20 cellular contexts compared by ENCODE assay signal in genomic region chr9:79236466-79236865, GRCh38.
"Had no signal": no experiment of that assay in that cellular context is flagged by ENCODE, and none has a peak within 500 bp of the region (broad histone marks: within the 10 kb centered on the region; RNA-seq: fewer than 3 reads in every experiment).

No MANE protein-coding gene starts in this region.

- H3K27me3 ChIP-seq: adrenal gland, colonic mucosa, spleen, suprapubic skin had no signal

- H3K9me3 ChIP-seq: adrenal gland, colonic mucosa, lower lobe of right lung, psoas muscle had no signal

- ATAC-seq: activated CD8-positive, alpha-beta T cell treated with anti-CD3 and anti-CD28 coated beads, Interleukin-2, amount 10 ng/mL, durations not matched to agents 7 days and 5 days; esophagus mucosa; left cardiac atrium; lower lobe of right lung; psoas muscle; sciatic nerve had no signal

- H3K4me3 ChIP-seq: adrenal gland, colonic mucosa, lower lobe of right lung, psoas muscle, spleen, suprapubic skin had no signal

- H3K36me3 ChIP-seq: adrenal gland, colonic mucosa, lower lobe of right lung, spleen, suprapubic skin had no signal

- DNase-seq: activated CD4-positive, alpha-beta T cell treated with anti-CD3 and anti-CD28 coated beads, Interleukin-2, amount 10 ng/mL, durations not matched to agents 24 days and 14 days; activated CD4-positive, CD25-positive, alpha-beta regulatory T cell; activated CD8-positive, alpha-beta memory T cell treated with anti-CD3 and anti-CD28 coated beads, Interleukin-2, amount 50 U/mL, for 4 hours; activated CD8-positive, alpha-beta T cell treated with anti-CD3 and anti-CD28 coated beads, Interleukin-2, amount 10 ng/mL, durations not matched to agents 7 days and 5 days; activated effector memory CD4-positive, alpha-beta T cell treated with anti-CD3 and anti-CD28 coated beads, Interleukin-2, amount 50 U/mL, for 16 hours; activated T-cell treated with anti-CD3 and anti-CD28 coated beads, Interleukin-2, amount 50 U/mL, for 48 hours; adrenal gland; central memory CD4-positive, alpha-beta T cell; colonic mucosa; glutamatergic neuron; hypothalamus; left cardiac atrium; lower lobe of right lung; psoas muscle; spleen; trophoblast cell had no signal

- H3K27ac ChIP-seq: adrenal gland, colonic mucosa, lower lobe of right lung, psoas muscle, spleen, suprapubic skin had no signal

- FAIRE-seq: endometrium had no signal

- H3K4me1 ChIP-seq: adrenal gland, colonic mucosa, lower lobe of right lung, psoas muscle, spleen, suprapubic skin had no signal
